In genomic region chr4:6640292-6641163, GRCh38 we compare ENCODE assay signal across 8 cellular contexts. TPM values are rescaled to one million over a fixed set of nuclear protein-coding genes. Genes with fewer than 3 reads are reported as not detected.
DNase-seq lines count a peak whose midpoint lies in the region; ATAC-seq, FAIRE-seq and TF ChIP-seq lines count a peak whose summit lies in the region.

Gene MRFAP1 (plus strand): TSS chr4:6640685. CDS start chr4:6640863, 178 bp downstream.

- TF ChIP-seq CTCF in ascending aorta (IDR thresholded peaks at IDR 0.05) (no peak), vagina (IDR thresholded peaks at IDR 0.05) (no peak)

- peak within 1 kb of the TSS; percentile 93 for H3K9ac ChIP-seq in rectal smooth muscle tissue (ENCODE audit: low read length)

- H3K4me1 ChIP-seq in ascending aorta = peaks cover 4 to 16% of the 10 kb centered on the region in 2 donors
- H3K4me1 ChIP-seq in rectal smooth muscle tissue (ENCODE audit: control insufficient read depth, insufficient read depth, low read length) = peaks cover 21% of the 10 kb centered on the region
- H3K4me1 ChIP-seq in vagina = peaks cover 31% of the 10 kb centered on the region

- peaks cover 36% of the 10 kb centered on the region for H3K36me3 Mint-ChIP-seq in T-helper 2 cell treated with Interferon-gamma antibody and Interleukin-4, amounts not matched to agents 5 μg/mL and 100 μg/mL, for 36 hours (ENCODE audit: low read depth)

- H3K27ac Mint-ChIP-seq in T-helper 2 cell treated with Interferon-gamma antibody and Interleukin-4, amounts not matched to agents 5 μg/mL and 100 μg/mL, for 36 hours = peak within 1 kb of the TSS; percentile 99

- peak; percentile 76 for ATAC-seq in HG02973 (IDR thresholded peaks at IDR 0.05; ENCODE audit: unreplicated experiment)

- peaks cover 13% of the 10 kb centered on the region for H3K4me1 Mint-ChIP-seq in T-helper 2 cell treated with Interferon-gamma antibody and Interleukin-4, amounts not matched to agents 5 μg/mL and 100 μg/mL, for 36 hours (ENCODE audit: low read depth)

- peak within 1 kb of the TSS; percentile 95 for H3K4me3 Mint-ChIP-seq in T-helper 2 cell treated with Interferon-gamma antibody and Interleukin-4, amounts not matched to agents 5 μg/mL and 100 μg/mL, for 36 hours

- H3K4me3 ChIP-seq in ascending aorta (peak within 1 kb of the TSS; percentile 76 to 89), rectal smooth muscle tissue (ENCODE audit: low read length) (peak within 1 kb of the TSS; percentile 97), vagina (peak within 1 kb of the TSS; percentile 79 to 81)

- H3K27me3 Mint-ChIP-seq in T-helper 2 cell treated with Interferon-gamma antibody and Interleukin-4, amounts not matched to agents 5 μg/mL and 100 μg/mL, for 36 hours (ENCODE audit: low read depth) = no peaks in the 10 kb centered on the region

- DNase-seq in GM18507 (ENCODE audit: extremely low spot score, insufficient read length, low read depth) = peak; percentile 90
- peak; percentile 93 for DNase-seq in NCI-H2029 (lab: John Stamatoyannopoulos, UW)
- peak; percentile 94 for DNase-seq in T-helper 2 cell treated with Interferon-gamma antibody and Interleukin-4, amounts not matched to agents 5 μg/mL and 100 μg/mL, for 36 hours (ENCODE audit: low spot score)
- DNase-seq in ascending aorta (ENCODE audit: low spot score in 2 of 2) = peak; percentile 77 to 97
- DNase-seq in hepatic stellate cell (ENCODE audit: low spot score) = peak; percentile 95
- DNase-seq in vagina (ENCODE audit: extremely low spot score in 2 of 2) = no peak

- intact Hi-C loops in ascending aorta (cut with DNase I) (loop anchor here (1.0 to 10.0 kb wide), 11 partner anchors 24 to 427 kb away; partner anchors contain the start of genes BLOC1S4, GRPEL1, KIAA0232 and MAN2B2), vagina (cut with DNase I) (no loop called here)

- H3K27me3 ChIP-seq in ascending aorta (no peaks in the 10 kb centered on the region), rectal smooth muscle tissue (ENCODE audit: control insufficient read depth, insufficient read depth, low read length) (no peaks in the 10 kb centered on the region), vagina (no peaks in the 10 kb centered on the region)

- no peaks in the 10 kb centered on the region for H3K9me3 ChIP-seq in ascending aorta
- H3K9me3 ChIP-seq in vagina = no peaks in the 10 kb centered on the region

- peak within 1 kb of the TSS; percentile 94 to 97 for H3K27ac ChIP-seq in ascending aorta
- H3K27ac ChIP-seq in rectal smooth muscle tissue (ENCODE audit: low read depth, low read length) = peak within 1 kb of the TSS; percentile 96
- peak within 1 kb of the TSS; percentile 91 for H3K27ac ChIP-seq in vagina

- FAIRE-seq in GM18507 (lab: Jason Lieb, UNC) = peak; percentile 96

- no peaks in the 10 kb centered on the region for H3K9me3 Mint-ChIP-seq in T-helper 2 cell treated with Interferon-gamma antibody and Interleukin-4, amounts not matched to agents 5 μg/mL and 100 μg/mL, for 36 hours

- peak in 1 of 2 donors; percentile 90 for TF ChIP-seq POLR2A in vagina (IDR thresholded peaks at IDR 0.05)

- H3K36me3 ChIP-seq in ascending aorta (peaks cover 13 to 15% of the 10 kb centered on the region in 2 donors), rectal smooth muscle tissue (ENCODE audit: control insufficient read depth, insufficient read depth, low read length) (peaks cover 13% of the 10 kb centered on the region), vagina (peaks cover 0 to 22% of the 10 kb centered on the region in 2 donors)

RNA-seq across cellular contexts. Expression of gene MRFAP1, which starts in this region (rescaled TPM):
- total RNA-seq in ascending aorta (109 TPM), vagina (166 TPM)

Comparison
In these comparisons a context has a peak if more than half of its experiments do, and no peak if none do; other contexts are left out.
1. DNase-seq: peak in GM18507 (single experiment), NCI-H2029 (single experiment), T-helper 2 cell treated with Interferon-gamma antibody and Interleukin-4, amounts not matched to agents 5 μg/mL and 100 μg/mL, for 36 hours (single experiment), ascending aorta (2 of 2) and hepatic stellate cell (single experiment); none in vagina (0 of 2).
2. Peak in every context shown above with its lines, with median percentiles within 50 percentile points of each other: H3K27ac ChIP-seq and H3K4me3 ChIP-seq.